10 cellular contexts compared by ENCODE assay signal in genomic region chr2:16111838-16112210, GRCh38.
"Had no signal": no experiment of that assay in that cellular context is flagged by ENCODE, and none has a peak within 500 bp of the region (broad histone marks: within the 10 kb centered on the region; RNA-seq: fewer than 3 reads in every experiment).

No MANE protein-coding gene starts in this region.

- H2AFZ ChIP-seq: GM23338 had no signal

- H3K4me2 ChIP-seq: GM23338, KMS-11 had no signal

- H3K4me3 ChIP-seq: GM23338, HAP-1, K562 had no signal

- H3K27ac ChIP-seq: KMS-11 had no signal

- H3K9ac ChIP-seq: KMS-11 had no signal

- DNase-seq: H7, HFFc6, IMR-90, Karpas-422 had no signal

- H3K9me3 ChIP-seq: HAP-1 had no signal

- FAIRE-seq: HTR-8/SVneo, K562 had no signal

- H3K36me3 ChIP-seq: HAP-1 had no signal

- ATAC-seq: GM23338, HCT116, K562 had no signal
